In genomic region chr2:19504400-19505198, GRCh38 we compare ENCODE assay signal across 1 cellular context.
TF ChIP-seq lines count a peak whose summit lies in the region.

No MANE protein-coding gene starts in this region.

TF ChIP-seq in HepG2, 621 proteins besides CTCF, POLR2A, EP300 and RAD21 (continued from another document and continues in another):
- no peak for TF ChIP-seq BCL3 (CRISPR knock-in tag; IDR thresholded peaks at IDR 0.05)
- TF ChIP-seq PRDM4 (CRISPR knock-in tag; IDR thresholded peaks at IDR 0.05; ENCODE audit: borderline replicate concordance) = no peak
- TF ChIP-seq SP140L (CRISPR knock-in tag; IDR thresholded peaks at IDR 0.05; ENCODE audit: borderline replicate concordance) = no peak
- 0 out of 2 replicates have a peak, but pooled peaks have one; percentile 36 for TF ChIP-seq ZNF337 (CRISPR knock-in tag; IDR thresholded peaks at IDR 0.05; ENCODE audit: borderline replicate concordance, low read depth)
- TF ChIP-seq GPBP1L1 (CRISPR knock-in tag; IDR thresholded peaks at IDR 0.05) = no peak
- peak; percentile 28; the same call in 1 of the 2 replicates for TF ChIP-seq ATF2 (CRISPR knock-in tag; IDR thresholded peaks at IDR 0.05)
- TF ChIP-seq NFE2L1 (CRISPR knock-in tag; IDR thresholded peaks at IDR 0.05; ENCODE audit: borderline replicate concordance) = no peak
- peak; percentile 55 for TF ChIP-seq HNF4A (CRISPR knock-in tag; IDR thresholded peaks at IDR 0.05)
- no peak for TF ChIP-seq ZSCAN21 (CRISPR knock-in tag; IDR thresholded peaks at IDR 0.05; ENCODE audit: borderline replicate concordance)
- TF ChIP-seq NFIC (IDR thresholded peaks at IDR 0.05; ENCODE audit: low read length) = no peak
- no peak for TF ChIP-seq MED13 (CRISPR knock-in tag; IDR thresholded peaks at IDR 0.05)
- no peak for TF ChIP-seq FLYWCH1 (CRISPR knock-in tag; IDR thresholded peaks at IDR 0.05)
- TF ChIP-seq BRF2 (CRISPR knock-in tag; IDR thresholded peaks at IDR 0.05) = no peak
- TF ChIP-seq CHD4 (IDR thresholded peaks at IDR 0.05; ENCODE audit: borderline replicate concordance, low read length) = peak; percentile 86
- TF ChIP-seq ATF4 (CRISPR knock-in tag; IDR thresholded peaks at IDR 0.05) = peak in 1 of 2 experiments; percentile 75; a peak in 2 of 4 replicates
- TF ChIP-seq ZFX (CRISPR knock-in tag; IDR thresholded peaks at IDR 0.05; ENCODE audit: low read depth) = peak; percentile 39; the same call in 1 of the 2 replicates
- TF ChIP-seq NFAT5 (CRISPR knock-in tag; IDR thresholded peaks at IDR 0.05) = no peak
- peak; percentile 64; the same call in 1 of the 2 replicates for TF ChIP-seq ZBED4 (CRISPR knock-in tag; IDR thresholded peaks at IDR 0.05; ENCODE audit: borderline replicate concordance)
- TF ChIP-seq CBFB (CRISPR knock-in tag; IDR thresholded peaks at IDR 0.05) = no peak
- TF ChIP-seq ZNF605 (CRISPR knock-in tag; IDR thresholded peaks at IDR 0.05) = no peak
- no peak for TF ChIP-seq RNF2 (conservative IDR thresholded peaks at IDR 0.05; ENCODE audit: low read depth)
- TF ChIP-seq AGO1 (IDR thresholded peaks at IDR 0.05; ENCODE audit: low read depth, low read length, poor library complexity, severe bottlenecking) = no peak
- no peak for TF ChIP-seq ETV6 (CRISPR knock-in tag; conservative IDR thresholded peaks at IDR 0.05)
- no peak; the same call in 1 of the 2 replicates for TF ChIP-seq ZGPAT (CRISPR knock-in tag; IDR thresholded peaks at IDR 0.05)
- TF ChIP-seq ZMAT3 (CRISPR knock-in tag; conservative IDR thresholded peaks at IDR 0.05) = no peak; the same call in 1 of the 2 replicates
- no peak for TF ChIP-seq DMTF1 (CRISPR knock-in tag; IDR thresholded peaks at IDR 0.05)
- 0 out of 2 replicates have a peak, but pooled peaks have one; percentile 80 for TF ChIP-seq ZNF761 (CRISPR knock-in tag; conservative IDR thresholded peaks at IDR 0.05)
- no peak for TF ChIP-seq RARG (CRISPR knock-in tag; IDR thresholded peaks at IDR 0.05; ENCODE audit: low read depth)
- TF ChIP-seq NR2F2 (IDR thresholded peaks at IDR 0.05; ENCODE audit: borderline replicate concordance, low read depth) = peak; percentile 61; the same call in 1 of the 2 replicates
- no peak for TF ChIP-seq ZSCAN30 (CRISPR knock-in tag; IDR thresholded peaks at IDR 0.05)
- TF ChIP-seq ZBTB42 (CRISPR knock-in tag; IDR thresholded peaks at IDR 0.05) = no peak
- no peak for TF ChIP-seq KDM3A (CRISPR knock-in tag; IDR thresholded peaks at IDR 0.05; ENCODE audit: low read depth)
